Comparison of ENCODE assay signal across 17 cellular contexts in the genomic region with DNA sequence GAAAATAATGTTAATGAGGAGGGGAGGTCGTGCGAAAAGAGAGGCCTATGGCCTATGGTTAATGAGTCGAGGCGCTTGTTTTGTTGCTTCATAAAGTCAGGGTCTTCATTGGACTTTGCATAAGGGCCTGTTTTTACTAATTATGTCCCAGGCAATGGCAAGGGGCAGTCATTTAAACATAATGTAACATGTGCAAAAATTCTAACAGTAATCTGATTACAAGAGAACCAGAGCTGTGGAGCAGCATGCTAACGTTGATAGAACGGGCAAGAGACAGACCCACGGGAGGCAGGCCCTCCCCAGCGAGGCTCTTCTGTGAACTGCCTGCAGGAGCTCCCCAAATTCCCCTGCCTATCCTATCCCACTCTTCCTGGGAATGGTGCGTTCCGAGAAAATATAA. TPM values are rescaled to one million over a fixed set of nuclear protein-coding genes. Genes with fewer than 3 reads are reported as not detected.
A peak's percentile ranks its signal among the peaks of the same experiment; 100 is the strongest.
DNase-seq lines count a peak whose midpoint lies in the region; TF ChIP-seq lines count a peak whose summit lies in the region.
"Had no signal": no experiment of that assay in that cellular context is flagged by ENCODE, and none has a peak within 500 bp of the region (broad histone marks: within the 10 kb centered on the region; RNA-seq: fewer than 3 reads in every experiment).

No MANE protein-coding gene starts in this region.

- H3K4me1 Mint-ChIP-seq in glutamatergic neuron (ENCODE audit: low read depth, unreplicated experiment), result peaks cover 39% of the 10 kb centered on the region

- no peak overlapping the region for H3K27ac ChIP-seq in WERI-Rb-1
- H3K27ac ChIP-seq: C4-2B, GM23248 had no signal

- peaks cover 5% of the 10 kb centered on the region; the same call in 1 of the 2 replicates for H3K4me1 ChIP-seq in BE2C

- TF ChIP-seq CTCF in BE2C (IDR thresholded peaks at IDR 0.05; ENCODE audit: low read depth, low read length) (no peak), glutamatergic neuron (IDR thresholded peaks at IDR 0.05; ENCODE audit: partially characterized antibody, unreplicated experiment) (no peak), WERI-Rb-1 (IDR thresholded peaks at IDR 0.05; ENCODE audit: low read depth, low read length) (no peak)

- H3K36me3 ChIP-seq in BE2C, result no peaks in the 10 kb centered on the region
- no peaks in the 10 kb centered on the region for H3K36me3 ChIP-seq in WERI-Rb-1
- H3K36me3 ChIP-seq: HAP-1 had no signal

- H3K9me3 Mint-ChIP-seq in glutamatergic neuron (ENCODE audit: unreplicated experiment), result peaks cover 4% of the 10 kb centered on the region
- H3K9me3 Mint-ChIP-seq: CD4-positive, alpha-beta T cell had no signal

- H3K9me3 ChIP-seq in BE2C, result no peaks in the 10 kb centered on the region
- no peaks in the 10 kb centered on the region for H3K9me3 ChIP-seq in WERI-Rb-1 (ENCODE audit: severe bottlenecking)
- H3K9me3 ChIP-seq: HAP-1 had no signal

- DNase-seq in BE2C, result peak; percentile 32
- peak; percentile 73 for DNase-seq in NCI-H82 (lab: John Stamatoyannopoulos, UW)
- DNase-seq in glutamatergic neuron, result no peak
- peak; percentile 35 for DNase-seq in retina
- no peak for DNase-seq in WERI-Rb-1
- no peak for DNase-seq in NCI-H1694 treated with DMSO at 0.1 percent for 48 hours (lab: John Stamatoyannopoulos, UW)
- DNase-seq: ACHN; CD4-positive, alpha-beta T cell; DMS153; DMS79; GDM1; GM23248 had no signal

- H3K4me3 Mint-ChIP-seq in glutamatergic neuron (ENCODE audit: unreplicated experiment), result peak overlapping the region; percentile 58
- H3K4me3 Mint-ChIP-seq: CD4-positive, alpha-beta T cell had no signal

- no peak overlapping the region for H3K4me3 ChIP-seq in BE2C (ENCODE audit: low read depth, low read length)
- no peak overlapping the region for H3K4me3 ChIP-seq in WERI-Rb-1 (ENCODE audit: low read depth, low read length)
- H3K4me3 ChIP-seq: GM23248, HAP-1 had no signal

- H3K36me3 Mint-ChIP-seq in glutamatergic neuron (ENCODE audit: unreplicated experiment), result no peaks in the 10 kb centered on the region

- peak overlapping the region; percentile 78 for H3K27ac Mint-ChIP-seq in glutamatergic neuron (ENCODE audit: unreplicated experiment)
- H3K27ac Mint-ChIP-seq: CD4-positive, alpha-beta T cell had no signal

- peaks cover 10% of the 10 kb centered on the region for H3K27me3 Mint-ChIP-seq in glutamatergic neuron (ENCODE audit: unreplicated experiment)

- H3K27me3 ChIP-seq in BE2C (no peaks in the 10 kb centered on the region), WERI-Rb-1 (ENCODE audit: insufficient read depth, low read depth, severe bottlenecking) (peaks cover 29% of the 10 kb centered on the region)

RNA-seq across cellular contexts. Expression of gene CAMK1G, which starts 22.6 kb away (rescaled TPM):
- polyA plus RNA-seq in BE2C (2012; ENCODE audit: insufficient read depth, insufficient read length, low read depth), result not detected
- 2.0 TPM for total RNA-seq in glutamatergic neuron (ENCODE audit: unreplicated experiment)
- total RNA-seq: CD4-positive, alpha-beta T cell; Daoy; H4; HT-29 had no signal
- polyA plus RNA-seq: GM23248 had no signal

Comparison
In these comparisons a context has a peak if more than half of its experiments do, and no peak if none do; other contexts are left out.
1. DNase-seq: peak in BE2C (single experiment), NCI-H82 (single experiment) and retina (single experiment); none in glutamatergic neuron (single experiment), WERI-Rb-1 (single experiment) and NCI-H1694 treated with DMSO at 0.1 percent for 48 hours (single experiment).